In genomic region chr4:2394544-2394943, GRCh38 we compare ENCODE assay signal across 1 cellular context.
TF ChIP-seq lines count a peak whose summit lies in the region.

No MANE protein-coding gene starts in this region.

TF ChIP-seq in H1, 55 proteins besides CTCF, POLR2A, EP300 and RAD21:
- TF ChIP-seq USF2 (IDR thresholded peaks at IDR 0.05; ENCODE audit: low read length) = no peak
- TF ChIP-seq CHD7 (IDR thresholded peaks at IDR 0.05; ENCODE audit: insufficient replicate concordance, low read length) = no peak
- TF ChIP-seq CEBPB (IDR thresholded peaks at IDR 0.05; ENCODE audit: low read depth, low read length) = no peak
- TF ChIP-seq EGR1 (IDR thresholded peaks at IDR 0.05; ENCODE audit: borderline replicate concordance, low read depth, low read length) = no peak
- TF ChIP-seq TEAD4 (IDR thresholded peaks at IDR 0.05; ENCODE audit: low read depth, low read length) = no peak
